In genomic region chr11:12430912-12431311, GRCh38 we compare ENCODE assay signal across 10 cellular contexts. TPM values are rescaled to one million over a fixed set of nuclear protein-coding genes. Genes with fewer than 3 reads are reported as not detected.
DNase-seq lines count a peak whose midpoint lies in the region; ATAC-seq and TF ChIP-seq lines count a peak whose summit lies in the region.
"Had no signal": no experiment of that assay in that cellular context is flagged by ENCODE, and none has a peak within 500 bp of the region (broad histone marks: within the 10 kb centered on the region; RNA-seq: fewer than 3 reads in every experiment).

No MANE protein-coding gene starts in this region.

- 41 to 43% methylated on average over 4 of the region's 4 CpGs for WGBS in tibial nerve, 2 donors

- H3K27ac ChIP-seq in tibial nerve: peak overlapping the region; percentile 47 to 84 (median 76)
- no peak overlapping the region for H3K27ac ChIP-seq in CD8-positive, alpha-beta memory T cell (ENCODE audit: low read depth, low read length)

- H3K27ac Mint-ChIP-seq in activated naive CD4-positive, alpha-beta T cell treated with anti-CD3 and anti-CD28 coated beads, Interleukin-2, amount 50 U/mL, for 72 hours: no peak overlapping the region
- H3K27ac Mint-ChIP-seq in CD8-positive, alpha-beta memory T cell: no peak overlapping the region

- H3K27me3 ChIP-seq in tibial nerve: no peaks in the 10 kb centered on the region
- H3K27me3 ChIP-seq in CD8-positive, alpha-beta memory T cell (ENCODE audit: insufficient read depth, low read length, poor library complexity, severe bottlenecking): no peaks in the 10 kb centered on the region

- no peak overlapping the region for H3K4me3 Mint-ChIP-seq in CD8-positive, alpha-beta memory T cell

- no peaks in the 10 kb centered on the region for H3K4me1 Mint-ChIP-seq in CD8-positive, alpha-beta memory T cell

- TF ChIP-seq POLR2A in tibial nerve (IDR thresholded peaks at IDR 0.05): no peak

- peak in 1 of 2 donors; percentile 79 for TF ChIP-seq EP300 in tibial nerve (IDR thresholded peaks at IDR 0.05)

- POLR2A ChIA-PET in CD8-positive, alpha-beta memory T cell (lab: Charles Lee): no interaction called here

- no peak overlapping the region for H3K4me3 ChIP-seq in tibial nerve
- no peak overlapping the region for H3K4me3 ChIP-seq in CD8-positive, alpha-beta memory T cell (ENCODE audit: low read length)

- H3K36me3 ChIP-seq in tibial nerve: no peaks in the 10 kb centered on the region
- H3K36me3 ChIP-seq in CD8-positive, alpha-beta memory T cell (ENCODE audit: insufficient read depth, low read length): no peaks in the 10 kb centered on the region

- no peak for TF ChIP-seq CTCF in tibial nerve (IDR thresholded peaks at IDR 0.05)

- no peaks in the 10 kb centered on the region for H3K9me3 ChIP-seq in tibial nerve
- H3K9me3 ChIP-seq in CD8-positive, alpha-beta memory T cell (ENCODE audit: low read length): no peaks in the 10 kb centered on the region

- H3K36me3 Mint-ChIP-seq in activated naive CD4-positive, alpha-beta T cell treated with anti-CD3 and anti-CD28 coated beads, Interleukin-2, amount 50 U/mL, for 72 hours: no peaks in the 10 kb centered on the region
- no peaks in the 10 kb centered on the region for H3K36me3 Mint-ChIP-seq in CD8-positive, alpha-beta memory T cell

- H3K9me3 Mint-ChIP-seq in activated naive CD4-positive, alpha-beta T cell treated with anti-CD3 and anti-CD28 coated beads, Interleukin-2, amount 50 U/mL, for 72 hours: no peaks in the 10 kb centered on the region
- no peaks in the 10 kb centered on the region for H3K9me3 Mint-ChIP-seq in CD8-positive, alpha-beta memory T cell

- DNase-seq in M059J (ENCODE audit: low read depth): peak; percentile 86
- DNase-seq in epidermal melanocyte (ENCODE audit: insufficient read length, low spot score): peak; percentile 38
- peak; percentile 51 to 74 for DNase-seq in lung microvascular endothelial cell (ENCODE audit: low read depth in 2 of 2)
- peak; percentile 63 to 84 for DNase-seq in tibial nerve (ENCODE audit: low spot score in 2 of 2)
- DNase-seq in activated naive CD4-positive, alpha-beta T cell treated with anti-CD3 and anti-CD28 coated beads, Interleukin-2, amount 50 U/mL, for 72 hours (ENCODE audit: low spot score in 2 of 2): no peak
- DNase-seq in CD8-positive, alpha-beta memory T cell: no peak
- DNase-seq: cerebellar nuclear complex, NCI-H2227 treated with DMSO at 0.1 percent for 48 hours had no signal

- H3K4me1 ChIP-seq in tibial nerve: peaks cover 3 to 65% (median 35%) of the 10 kb centered on the region in 4 donors
- H3K4me1 ChIP-seq in CD8-positive, alpha-beta memory T cell (ENCODE audit: insufficient read depth, low read length): no peaks in the 10 kb centered on the region

- peaks cover 1 to 3% of the 10 kb centered on the region in 2 donors for H3K27me3 Mint-ChIP-seq in CD8-positive, alpha-beta memory T cell

- no peak for ATAC-seq in activated naive CD4-positive, alpha-beta T cell treated with anti-CD3 and anti-CD28 coated beads, Interleukin-2, amount 50 U/mL, for 72 hours
- no peak for ATAC-seq in GM19328 (IDR thresholded peaks at IDR 0.05; ENCODE audit: unreplicated experiment)
- no peak for ATAC-seq in GM19397 (IDR thresholded peaks at IDR 0.05; ENCODE audit: unreplicated experiment)

- CTCF ChIA-PET in CD8-positive, alpha-beta memory T cell (lab: Charles Lee): no interaction called here

RNA-seq across cellular contexts. Expression of gene PARVA, which starts 53.5 kb away (rescaled TPM):
- 38.5 and 46.4 TPM in 2 replicates for total RNA-seq in M059J (2014; rRNA removed; shearing (Covaris generic))
- total RNA-seq in lung microvascular endothelial cell (17.0 and 24.8 TPM in 2 replicates), tibial nerve (10 to 100 TPM; 64.2 to 85.0 (median 70.5) TPM)
- under 1 TPM in 1 of 2 donors, not detected in 1; 0.20 TPM for total RNA-seq in activated naive CD4-positive, alpha-beta T cell treated with anti-CD3 and anti-CD28 coated beads, Interleukin-2, amount 50 U/mL, for 72 hours
- under 1 TPM; 0.07 to 0.18 TPM for total RNA-seq in CD8-positive, alpha-beta memory T cell
- polyA plus RNA-seq in CD8-positive, alpha-beta memory T cell: 0.59 TPM

Comparison
In these comparisons a context has a peak if more than half of its experiments do, and no peak if none do; other contexts are left out.
1. DNase-seq: peak in M059J (single experiment), epidermal melanocyte (single experiment), lung microvascular endothelial cell (2 of 2) and tibial nerve (2 of 2); none in activated naive CD4-positive, alpha-beta T cell treated with anti-CD3 and anti-CD28 coated beads, Interleukin-2, amount 50 U/mL, for 72 hours (0 of 2) and CD8-positive, alpha-beta memory T cell (0 of 5).
2. RNA of gene PARVA, which starts 53.5 kb away (total RNA-seq): 64.2 to 85.0 TPM in tibial nerve, 38.5 to 46.4 TPM in M059J and 17.0 to 24.8 TPM in lung microvascular endothelial cell; 0.20 TPM in activated naive CD4-positive, alpha-beta T cell treated with anti-CD3 and anti-CD28 coated beads, Interleukin-2, amount 50 U/mL, for 72 hours and 0.07 to 0.18 TPM in CD8-positive, alpha-beta memory T cell; every median in the first group is over 10 times any median in the second.